1 cellular context compared by ENCODE assay signal in genomic region chr21:35506352-35506751, GRCh38.
TF ChIP-seq lines count a peak whose summit lies in the region.

No MANE protein-coding gene starts in this region.

TF ChIP-seq in GM23338, 12 proteins besides CTCF, POLR2A, EP300 and RAD21 (continued from another document):
- TF ChIP-seq ZNF462 (CRISPR knock-in tag; IDR thresholded peaks at IDR 0.05) (peak; percentile 32; the same call in 1 of the 2 replicates), ETS1 (IDR thresholded peaks at IDR 0.05) (no peak), NANOG (IDR thresholded peaks at IDR 0.05; ENCODE audit: borderline replicate concordance) (no peak)
